In genomic region chr14:23646648-23647549, GRCh38 we compare ENCODE assay signal across 1 cellular context.
TF ChIP-seq lines count a peak whose summit lies in the region.

No MANE protein-coding gene starts in this region.

TF ChIP-seq in HepG2, 621 proteins besides CTCF, POLR2A, EP300 and RAD21 (continued from another document and continues in another):
- TF ChIP-seq, protein P1, sequence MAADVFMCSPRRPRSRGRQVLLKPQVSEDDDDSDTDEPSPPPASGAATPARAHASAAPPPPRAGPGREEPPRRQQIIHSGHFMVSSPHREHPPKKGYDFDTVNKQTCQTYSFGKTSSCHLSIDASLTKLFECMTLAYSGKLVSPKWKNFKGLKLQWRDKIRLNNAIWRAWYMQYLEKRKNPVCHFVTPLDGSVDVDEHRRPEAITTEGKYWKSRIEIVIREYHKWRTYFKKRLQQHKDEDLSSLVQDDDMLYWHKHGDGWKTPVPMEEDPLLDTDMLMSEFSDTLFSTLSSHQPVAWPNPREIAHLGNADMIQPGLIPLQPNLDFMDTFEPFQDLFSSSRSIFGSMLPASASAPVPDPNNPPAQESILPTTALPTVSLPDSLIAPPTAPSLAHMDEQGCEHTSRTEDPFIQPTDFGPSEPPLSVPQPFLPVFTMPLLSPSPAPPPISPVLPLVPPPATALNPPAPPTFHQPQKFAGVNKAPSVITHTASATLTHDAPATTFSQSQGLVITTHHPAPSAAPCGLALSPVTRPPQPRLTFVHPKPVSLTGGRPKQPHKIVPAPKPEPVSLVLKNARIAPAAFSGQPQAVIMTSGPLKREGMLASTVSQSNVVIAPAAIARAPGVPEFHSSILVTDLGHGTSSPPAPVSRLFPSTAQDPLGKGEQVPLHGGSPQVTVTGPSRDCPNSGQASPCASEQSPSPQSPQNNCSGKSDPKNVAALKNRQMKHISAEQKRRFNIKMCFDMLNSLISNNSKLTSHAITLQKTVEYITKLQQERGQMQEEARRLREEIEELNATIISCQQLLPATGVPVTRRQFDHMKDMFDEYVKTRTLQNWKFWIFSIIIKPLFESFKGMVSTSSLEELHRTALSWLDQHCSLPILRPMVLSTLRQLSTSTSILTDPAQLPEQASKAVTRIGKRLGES (CRISPR knock-in tag; IDR thresholded peaks at IDR 0.05; ENCODE audit: borderline replicate concordance) = 0 out of 2 replicates have a peak, but pooled peaks have one; percentile 28
- TF ChIP-seq SRSF1 (optimal IDR thresholded peaks at IDR 0.05; ENCODE audit: low read depth, low read length) = peak; percentile 97
- TF ChIP-seq, protein P2, sequence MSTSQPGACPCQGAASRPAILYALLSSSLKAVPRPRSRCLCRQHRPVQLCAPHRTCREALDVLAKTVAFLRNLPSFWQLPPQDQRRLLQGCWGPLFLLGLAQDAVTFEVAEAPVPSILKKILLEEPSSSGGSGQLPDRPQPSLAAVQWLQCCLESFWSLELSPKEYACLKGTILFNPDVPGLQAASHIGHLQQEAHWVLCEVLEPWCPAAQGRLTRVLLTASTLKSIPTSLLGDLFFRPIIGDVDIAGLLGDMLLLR (CRISPR knock-in tag; IDR thresholded peaks at IDR 0.05) = peak; percentile 83; the same call in 1 of the 2 replicates
- peak; percentile 83; the same call in 1 of the 2 replicates for TF ChIP-seq ZNF773 (CRISPR knock-in tag; IDR thresholded peaks at IDR 0.05; ENCODE audit: borderline replicate concordance)
- TF ChIP-seq, protein P3, sequence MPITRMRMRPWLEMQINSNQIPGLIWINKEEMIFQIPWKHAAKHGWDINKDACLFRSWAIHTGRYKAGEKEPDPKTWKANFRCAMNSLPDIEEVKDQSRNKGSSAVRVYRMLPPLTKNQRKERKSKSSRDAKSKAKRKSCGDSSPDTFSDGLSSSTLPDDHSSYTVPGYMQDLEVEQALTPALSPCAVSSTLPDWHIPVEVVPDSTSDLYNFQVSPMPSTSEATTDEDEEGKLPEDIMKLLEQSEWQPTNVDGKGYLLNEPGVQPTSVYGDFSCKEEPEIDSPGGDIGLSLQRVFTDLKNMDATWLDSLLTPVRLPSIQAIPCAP (CRISPR knock-in tag; IDR thresholded peaks at IDR 0.05; ENCODE audit: low read depth) = no peak
- no peak; the same call in 1 of the 2 replicates for TF ChIP-seq KAT2B (IDR thresholded peaks at IDR 0.05; ENCODE audit: borderline replicate concordance, low read depth, low read length)
- no peak for TF ChIP-seq SUZ12 (IDR thresholded peaks at IDR 0.05; ENCODE audit: low read depth, low read length)
- TF ChIP-seq ZNF18 (CRISPR knock-in tag; IDR thresholded peaks at IDR 0.05; ENCODE audit: insufficient replicate concordance) = no peak
- TF ChIP-seq ZBTB44 (CRISPR knock-in tag; IDR thresholded peaks at IDR 0.05) = no peak
- TF ChIP-seq ZNF510 (CRISPR knock-in tag; IDR thresholded peaks at IDR 0.05; ENCODE audit: low read depth) = no peak
- 0 out of 2 replicates have a peak, but pooled peaks have one; percentile 4 for TF ChIP-seq KAT8 (CRISPR knock-in tag; IDR thresholded peaks at IDR 0.05)
- 0 out of 2 replicates have a peak, but pooled peaks have one; percentile 31 for TF ChIP-seq TGIF2 (CRISPR knock-in tag; IDR thresholded peaks at IDR 0.05)
- TF ChIP-seq UBTF (CRISPR knock-in tag; IDR thresholded peaks at IDR 0.05) = no peak
- no peak for TF ChIP-seq GTF2F1 (IDR thresholded peaks at IDR 0.05; ENCODE audit: low read length)
- TF ChIP-seq, protein P4, sequence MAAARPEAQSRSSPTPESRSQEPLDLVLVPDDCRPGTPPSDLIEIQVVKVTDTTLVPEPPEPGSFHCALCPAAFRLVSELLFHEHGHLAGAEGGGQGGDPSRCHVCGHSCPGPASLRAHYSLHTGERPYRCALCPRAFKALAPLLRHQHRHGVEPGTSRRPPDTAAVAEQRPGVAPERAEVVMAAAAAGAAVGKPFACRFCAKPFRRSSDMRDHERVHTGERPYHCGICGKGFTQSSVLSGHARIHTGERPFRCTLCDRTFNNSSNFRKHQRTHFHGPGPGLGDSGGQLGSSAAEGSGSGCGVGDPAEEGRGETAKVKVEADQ (CRISPR knock-in tag; IDR thresholded peaks at IDR 0.05; ENCODE audit: borderline replicate concordance) = 0 out of 2 replicates have a peak, but pooled peaks have one; percentile 30
- no peak for TF ChIP-seq MBD4 (IDR thresholded peaks at IDR 0.05; ENCODE audit: borderline replicate concordance, low read length)
- 0 out of 2 replicates have a peak, but pooled peaks have one; percentile 13 for TF ChIP-seq ZNF598 (CRISPR knock-in tag; IDR thresholded peaks at IDR 0.05; ENCODE audit: borderline replicate concordance)
- peak; percentile 63; the same call in 1 of the 2 replicates for TF ChIP-seq ZNF232 (CRISPR knock-in tag; IDR thresholded peaks at IDR 0.05; ENCODE audit: borderline replicate concordance)
- no peak for TF ChIP-seq MEIS1 (CRISPR knock-in tag; IDR thresholded peaks at IDR 0.05; ENCODE audit: borderline replicate concordance)
- TF ChIP-seq, protein P5, sequence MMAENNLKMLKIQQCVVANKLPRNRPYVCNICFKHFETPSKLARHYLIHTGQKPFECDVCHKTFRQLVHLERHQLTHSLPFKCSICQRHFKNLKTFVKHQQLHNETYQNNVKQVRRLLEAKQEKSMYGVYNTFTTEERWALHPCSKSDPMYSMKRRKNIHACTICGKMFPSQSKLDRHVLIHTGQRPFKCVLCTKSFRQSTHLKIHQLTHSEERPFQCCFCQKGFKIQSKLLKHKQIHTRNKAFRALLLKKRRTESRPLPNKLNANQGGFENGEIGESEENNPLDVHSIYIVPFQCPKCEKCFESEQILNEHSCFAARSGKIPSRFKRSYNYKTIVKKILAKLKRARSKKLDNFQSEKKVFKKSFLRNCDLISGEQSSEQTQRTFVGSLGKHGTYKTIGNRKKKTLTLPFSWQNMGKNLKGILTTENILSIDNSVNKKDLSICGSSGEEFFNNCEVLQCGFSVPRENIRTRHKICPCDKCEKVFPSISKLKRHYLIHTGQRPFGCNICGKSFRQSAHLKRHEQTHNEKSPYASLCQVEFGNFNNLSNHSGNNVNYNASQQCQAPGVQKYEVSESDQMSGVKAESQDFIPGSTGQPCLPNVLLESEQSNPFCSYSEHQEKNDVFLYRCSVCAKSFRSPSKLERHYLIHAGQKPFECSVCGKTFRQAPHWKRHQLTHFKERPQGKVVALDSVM (CRISPR knock-in tag; IDR thresholded peaks at IDR 0.05) = no peak
- 0 out of 2 replicates have a peak, but pooled peaks have one; percentile 47 for TF ChIP-seq ZSCAN21 (CRISPR knock-in tag; IDR thresholded peaks at IDR 0.05; ENCODE audit: borderline replicate concordance)
- TF ChIP-seq ZBTB14 (CRISPR knock-in tag; IDR thresholded peaks at IDR 0.05) = peak; percentile 32; the same call in 1 of the 2 replicates
- peak; percentile 53 for TF ChIP-seq KDM2A (CRISPR knock-in tag; IDR thresholded peaks at IDR 0.05; ENCODE audit: borderline replicate concordance, low read depth)
- TF ChIP-seq SALL2 (CRISPR knock-in tag; IDR thresholded peaks at IDR 0.05) = 0 out of 2 replicates have a peak, but pooled peaks have one; percentile 32
- no peak for TF ChIP-seq ZSCAN29 (CRISPR knock-in tag; conservative IDR thresholded peaks at IDR 0.05)
- TF ChIP-seq ADNP (CRISPR knock-in tag; IDR thresholded peaks at IDR 0.05) = no peak
- no peak for TF ChIP-seq XRCC5 (optimal IDR thresholded peaks at IDR 0.05; ENCODE audit: low read length)
- no peak for TF ChIP-seq ZNF30 (CRISPR knock-in tag; IDR thresholded peaks at IDR 0.05)
- TF ChIP-seq SSRP1 (CRISPR knock-in tag; IDR thresholded peaks at IDR 0.05) = peak; percentile 98
- 0 out of 2 replicates have a peak, but pooled peaks have one; percentile 30 for TF ChIP-seq MED13 (CRISPR knock-in tag; IDR thresholded peaks at IDR 0.05)
- TF ChIP-seq, protein P6, sequence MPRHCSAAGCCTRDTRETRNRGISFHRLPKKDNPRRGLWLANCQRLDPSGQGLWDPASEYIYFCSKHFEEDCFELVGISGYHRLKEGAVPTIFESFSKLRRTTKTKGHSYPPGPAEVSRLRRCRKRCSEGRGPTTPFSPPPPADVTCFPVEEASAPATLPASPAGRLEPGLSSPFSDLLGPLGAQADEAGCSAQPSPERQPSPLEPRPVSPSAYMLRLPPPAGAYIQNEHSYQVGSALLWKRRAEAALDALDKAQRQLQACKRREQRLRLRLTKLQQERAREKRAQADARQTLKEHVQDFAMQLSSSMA (CRISPR knock-in tag; IDR thresholded peaks at IDR 0.05) = peak; percentile 67; the same call in 1 of the 2 replicates
- peak; percentile 76; the same call in 1 of the 2 replicates for TF ChIP-seq ZNF615 (CRISPR knock-in tag; IDR thresholded peaks at IDR 0.05; ENCODE audit: borderline replicate concordance)
- TF ChIP-seq MNT (IDR thresholded peaks at IDR 0.05) = no peak
- no peak; the same call in 1 of the 2 replicates for TF ChIP-seq ZKSCAN5 (CRISPR knock-in tag; IDR thresholded peaks at IDR 0.05)
- TF ChIP-seq MTF2 (CRISPR knock-in tag; IDR thresholded peaks at IDR 0.05; ENCODE audit: borderline replicate concordance) = no peak
- no peak for TF ChIP-seq ZNF800 (CRISPR knock-in tag; IDR thresholded peaks at IDR 0.05)
- 0 out of 2 replicates have a peak, but pooled peaks have one; percentile 25 for TF ChIP-seq ZNF772 (CRISPR knock-in tag; IDR thresholded peaks at IDR 0.05)
- TF ChIP-seq SMAD9 (CRISPR knock-in tag; IDR thresholded peaks at IDR 0.05) = no peak
- TF ChIP-seq STAT5B (CRISPR knock-in tag; IDR thresholded peaks at IDR 0.05) = no peak
- TF ChIP-seq ZNF713 (CRISPR knock-in tag; IDR thresholded peaks at IDR 0.05) = no peak
- TF ChIP-seq ZNF235 (CRISPR knock-in tag; IDR thresholded peaks at IDR 0.05; ENCODE audit: borderline replicate concordance) = 0 out of 2 replicates have a peak, but pooled peaks have one; percentile 69
